Comparison of ENCODE assay signal across 9 cellular contexts in the genomic region with DNA sequence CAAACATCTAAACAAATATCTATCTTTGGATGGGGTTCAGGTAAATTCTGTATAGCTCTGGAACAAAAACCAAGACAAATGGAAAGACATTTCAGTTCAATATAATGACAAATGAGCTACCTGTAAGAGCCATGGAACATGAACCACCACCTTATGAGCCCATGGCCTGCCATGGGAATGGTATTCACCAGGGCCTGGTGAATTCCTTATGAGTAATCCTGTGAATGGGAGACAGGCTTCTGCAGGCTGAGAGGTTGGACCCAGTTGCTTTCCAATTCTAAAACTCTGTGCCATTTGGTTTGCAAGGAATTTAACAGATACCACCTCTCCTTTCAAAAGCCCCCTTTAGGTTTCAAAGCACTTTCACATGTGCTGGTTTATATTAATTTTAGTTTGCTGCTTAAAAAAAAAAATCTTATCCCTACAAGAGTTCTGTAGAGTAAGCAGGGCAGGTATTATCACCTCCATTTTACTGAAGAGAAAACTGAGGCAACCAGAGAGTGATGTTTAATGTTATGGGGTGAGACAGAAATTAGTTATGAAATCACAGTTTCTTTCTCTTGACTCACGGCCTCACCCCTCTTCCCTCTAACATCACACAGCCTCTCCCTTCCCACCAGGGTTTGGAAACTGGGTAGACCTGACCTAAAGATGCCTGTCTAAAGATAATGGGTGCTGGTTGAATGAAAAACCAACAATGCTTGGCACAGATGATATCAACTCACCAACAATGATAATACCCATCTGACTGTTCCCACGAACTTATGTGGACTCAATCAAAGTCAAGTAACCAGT.
"Had no signal": no experiment of that assay in that cellular context is flagged by ENCODE, and none has a peak within 500 bp of the region (broad histone marks: within the 10 kb centered on the region; RNA-seq: fewer than 3 reads in every experiment).

No MANE protein-coding gene starts in this region.

- H3K36me3 ChIP-seq: adrenal gland, gastroesophageal sphincter, pancreas, tibial artery had no signal

- H3K27me3 ChIP-seq: adrenal gland, gastroesophageal sphincter, pancreas, tibial artery had no signal

- H3K4me1 ChIP-seq: adrenal gland, pancreas, tibial artery had no signal

- DNase-seq: activated naive CD4-positive, alpha-beta T cell treated with anti-CD3 and anti-CD28 coated beads, Interleukin-2, amount 50 U/mL, for 16 hours; adrenal gland; kidney; midbrain; pancreas; T-helper 2 cell; tibial artery had no signal

- H3K9me3 ChIP-seq: adrenal gland, gastroesophageal sphincter, pancreas, tibial artery had no signal

- H3K9me3 Mint-ChIP-seq: stimulated activated effector memory CD8-positive, alpha-beta T cell treated with anti-CD3 and anti-CD28 coated beads, Interleukin-12 subunit alpha, Interleukin-12 subunit beta, amount 100 ng/mL, for 72 hours had no signal

- H3K36me3 Mint-ChIP-seq: stimulated activated effector memory CD8-positive, alpha-beta T cell treated with anti-CD3 and anti-CD28 coated beads, Interleukin-12 subunit alpha, Interleukin-12 subunit beta, amount 100 ng/mL, for 72 hours had no signal

- H3K4me1 Mint-ChIP-seq: stimulated activated effector memory CD8-positive, alpha-beta T cell treated with anti-CD3 and anti-CD28 coated beads, Interleukin-12 subunit alpha, Interleukin-12 subunit beta, amount 100 ng/mL, for 72 hours had no signal

- H3K4me3 ChIP-seq: adrenal gland, gastroesophageal sphincter, pancreas, tibial artery had no signal

- ATAC-seq: pancreas; stimulated activated effector memory CD8-positive, alpha-beta T cell treated with anti-CD3 and anti-CD28 coated beads, Interleukin-12 subunit alpha, Interleukin-12 subunit beta, amount 100 ng/mL, for 72 hours had no signal

- H3K27ac Mint-ChIP-seq: stimulated activated effector memory CD8-positive, alpha-beta T cell treated with anti-CD3 and anti-CD28 coated beads, Interleukin-12 subunit alpha, Interleukin-12 subunit beta, amount 100 ng/mL, for 72 hours had no signal

- H3K27ac ChIP-seq: adrenal gland, pancreas, tibial artery had no signal

- H3K4me3 Mint-ChIP-seq: stimulated activated effector memory CD8-positive, alpha-beta T cell treated with anti-CD3 and anti-CD28 coated beads, Interleukin-12 subunit alpha, Interleukin-12 subunit beta, amount 100 ng/mL, for 72 hours had no signal
